17 cellular contexts compared by ENCODE assay signal in the genomic region with DNA sequence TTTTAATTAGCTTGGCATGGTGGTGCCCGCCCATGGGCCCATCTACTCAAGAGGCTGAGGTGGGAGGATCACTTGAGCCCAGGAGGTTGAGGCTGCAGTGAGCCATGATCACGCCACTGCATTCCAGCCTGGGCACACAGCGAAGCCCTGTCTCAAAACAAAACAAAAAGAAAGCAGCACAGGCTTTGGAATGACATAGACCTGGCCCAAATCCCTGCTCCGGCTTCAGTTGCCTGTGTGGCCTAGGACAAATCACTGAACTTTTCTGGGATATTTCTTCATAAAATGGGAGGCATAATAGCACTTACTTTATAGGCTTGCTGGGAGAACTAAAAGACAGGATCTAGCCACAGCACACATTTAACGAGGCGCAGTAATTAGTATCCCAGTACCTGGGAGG. TPM values are rescaled to one million over a fixed set of nuclear protein-coding genes. Genes with fewer than 3 reads are reported as not detected.
DNase-seq lines count a peak whose midpoint lies in the region; ATAC-seq and TF ChIP-seq lines count a peak whose summit lies in the region.
"Had no signal": no experiment of that assay in that cellular context is flagged by ENCODE, and none has a peak within 500 bp of the region (broad histone marks: within the 10 kb centered on the region; RNA-seq: fewer than 3 reads in every experiment).

No MANE protein-coding gene starts in this region.

- no peak overlapping the region for H3K4me3 ChIP-seq in brain microvascular endothelial cell (ENCODE audit: low read depth, low read length)
- no peak overlapping the region for H3K4me3 ChIP-seq in lung
- H3K4me3 ChIP-seq in tibial artery, result peak overlapping the region; percentile 72 to 74
- no peak overlapping the region for H3K4me3 ChIP-seq in SJCRH30

- TF ChIP-seq CTCF in brain microvascular endothelial cell (IDR thresholded peaks at IDR 0.05; ENCODE audit: low read depth, low read length, missing control alignments), result no peak
- TF ChIP-seq CTCF in lung (IDR thresholded peaks at IDR 0.05; ENCODE audit: control extremely low read depth, extremely low read depth), result no peak
- no peak for TF ChIP-seq CTCF in tibial artery (IDR thresholded peaks at IDR 0.05)
- no peak for TF ChIP-seq CTCF in GM10266 (IDR thresholded peaks at IDR 0.05; ENCODE audit: control insufficient read depth, insufficient read depth, low read depth, missing control alignments)

- no peaks in the 10 kb centered on the region for H3K27me3 ChIP-seq in brain microvascular endothelial cell (replicated peaks)
- H3K27me3 ChIP-seq in lung (ENCODE audit: control insufficient read depth, insufficient read depth), result no peaks in the 10 kb centered on the region
- H3K27me3 ChIP-seq in tibial artery, result no peaks in the 10 kb centered on the region
- H3K27me3 ChIP-seq in SJCRH30, result peaks cover 7% of the 10 kb centered on the region; the same call in 1 of the 2 replicates

- intact Hi-C loops in tibial artery (cut with DNase I; ENCODE audit: low total_unique reads), result no loop called here

- peak; percentile 38 for DNase-seq in NCI-H226
- no peak for DNase-seq in brain microvascular endothelial cell
- DNase-seq in lung (ENCODE audit: low spot score), result no peak
- no peak for DNase-seq in tibial artery
- DNase-seq in NCI-H345 (lab: John Stamatoyannopoulos, UW), result no peak
- DNase-seq in SJCRH30, result no peak
- no peak for DNase-seq in GM10266 (ENCODE audit: extremely low spot score)
- DNase-seq: activated CD8-positive, alpha-beta T cell treated with anti-CD3 and anti-CD28 coated beads for 36 hours; DMS79; NCI-H1092 treated with DMSO at 0.1 percent for 48 hours; nephron progenitor cell; stimulated activated CD4-positive, alpha-beta T cell treated with anti-CD3 and anti-CD28 coated beads, Interleukin-4, amount 100 ng/mL, for 24 hours had no signal

- H3K9me3 ChIP-seq in lung (ENCODE audit: control insufficient read depth in 2 of 2, insufficient read depth in 1 of 2, low read length in 1 of 2) (no peaks in the 10 kb centered on the region), tibial artery (no peaks in the 10 kb centered on the region), SJCRH30 (replicated peaks) (no peaks in the 10 kb centered on the region)

- 84 to 89% methylated on average over 6 of the region's 6 CpGs for WGBS in lung, 2 donors

- H3K4me1 ChIP-seq in lung (ENCODE audit: control insufficient read depth in 2 of 2, insufficient read depth in 2 of 2, low read length in 2 of 2) (peaks cover 0 to 21% of the 10 kb centered on the region in 2 donors), tibial artery (peaks cover 8 to 83% (median 69%) of the 10 kb centered on the region in 4 donors), SJCRH30 (peaks cover 9% of the 10 kb centered on the region; the same call in 1 of the 2 replicates)

- H3K27ac ChIP-seq in brain microvascular endothelial cell, result peak overlapping the region; percentile 35
- peak overlapping the region; percentile 71 to 92 for H3K27ac ChIP-seq in lung (ENCODE audit: low read depth in 1 of 2, low read length in 1 of 2)
- H3K27ac ChIP-seq in tibial artery, result peak overlapping the region; percentile 95 to 97
- H3K27ac ChIP-seq in SJCRH30, result no peak overlapping the region

- in situ Hi-C loops in brain microvascular endothelial cell (cut with HindIII; ENCODE audit: low pct_ligation_motif_present, low sequenced_read_pairs), result no loop called here

- H3K36me3 ChIP-seq in brain microvascular endothelial cell (replicated peaks) (no peaks in the 10 kb centered on the region), lung (ENCODE audit: control insufficient read depth in 2 of 2, insufficient read depth in 2 of 2, low read length in 2 of 2) (no peaks in the 10 kb centered on the region), tibial artery (no peaks in the 10 kb centered on the region), SJCRH30 (no peaks in the 10 kb centered on the region)

- ATAC-seq in lung (ENCODE audit: insufficient read depth, low FRiP score), result no peak
- ATAC-seq: activated CD8-positive, alpha-beta T cell treated with anti-CD3 and anti-CD28 coated beads for 36 hours had no signal

RNA-seq across cellular contexts. Expression of a gene that starts 2.4 kb away (rescaled TPM):
- 10 to 100 TPM; 15.1 to 15.3 TPM for total RNA-seq in lung
- 10 to 100 TPM in 1 of 2 donors, 1 to 10 TPM in 1; 7.6 to 10.7 TPM for polyA plus RNA-seq in lung
- total RNA-seq in SJCRH30 (2014; rRNA removed; shearing (Covaris generic)), result not detected in 2 replicates
- polyA plus RNA-seq: CD14-positive monocyte had no signal

RNA-seq across cellular contexts. Expression of a gene that starts 24.5 kb away (rescaled TPM):
- total RNA-seq in lung, result 10 to 100 TPM in 1 of 2 donors, 1 to 10 TPM in 1; 4.9 to 17.2 TPM
- polyA plus RNA-seq in lung, result 1 to 10 TPM; 3.4 to 3.5 TPM
- not detected in 2 replicates for total RNA-seq in SJCRH30 (2014; rRNA removed; shearing (Covaris generic))
- total RNA-seq: activated CD8-positive, alpha-beta T cell treated with anti-CD3 and anti-CD28 coated beads for 36 hours; activated T-helper 2 cell treated with anti-CD3 and anti-CD28 coated beads, Interferon-gamma antibody, Interleukin-2, Interleukin-4, amounts not matched to agents 10 μg/mL and 5 μg/mL and 100 μg/mL, durations not matched to agents 14 hours and 24 hours and 36 hours; esophagus mucosa; H7; lower leg skin had no signal
- polyA plus RNA-seq: CD14-positive monocyte had no signal

RNA-seq across cellular contexts. Expression of a gene that starts 35.3 kb away (rescaled TPM):
- under 1 TPM in 1 of 2 donors, not detected in 1; 0.61 TPM for total RNA-seq in lung
- under 1 TPM; 0.15 to 0.24 TPM for polyA plus RNA-seq in lung
- not detected in 2 replicates for total RNA-seq in SJCRH30 (2014; rRNA removed; shearing (Covaris generic))
- polyA plus RNA-seq: CD14-positive monocyte had no signal

RNA-seq across cellular contexts. Expression of a gene that starts 37.0 kb away (rescaled TPM):
- not detected for total RNA-seq in lung
- polyA plus RNA-seq in lung, result not detected
- total RNA-seq in SJCRH30 (2014; rRNA removed; shearing (Covaris generic)), result not detected in 2 replicates
- total RNA-seq: esophagus mucosa, H7, lower leg skin had no signal
- polyA plus RNA-seq: CD14-positive monocyte had no signal

Comparison
In these comparisons a context has a peak if more than half of its experiments do, and no peak if none do; other contexts are left out.
1. H3K4me3 ChIP-seq: peak in tibial artery (2 of 2); none in brain microvascular endothelial cell (single experiment), lung (single experiment) and SJCRH30 (single experiment).
2. RNA of a gene that starts 2.4 kb away (total RNA-seq): 15.1 to 15.3 TPM in lung; not detected in SJCRH30; every median in the first group is over 10 times any median in the second.